ENCODE assay signal across 1 cellular context in genomic region chr3:50210510-50211367, GRCh38.
A peak's percentile ranks its signal among the peaks of the same experiment; 100 is the strongest.
TF ChIP-seq lines count a peak whose summit lies in the region.

No MANE protein-coding gene starts in this region.

TF ChIP-seq in HepG2, 621 proteins besides CTCF, POLR2A, EP300 and RAD21 (continued from another document and continues in another):
- TF ChIP-seq ZNF407 (CRISPR knock-in tag; IDR thresholded peaks at IDR 0.05; ENCODE audit: not compliant biosample characterization): peak; percentile 72
- TF ChIP-seq BCL6 (CRISPR knock-in tag; IDR thresholded peaks at IDR 0.05): peak; percentile 68
- TF ChIP-seq ZNF780A (CRISPR knock-in tag; IDR thresholded peaks at IDR 0.05): peak; percentile 70; the same call in 1 of the 2 replicates
- TF ChIP-seq RERE (CRISPR knock-in tag; IDR thresholded peaks at IDR 0.05; ENCODE audit: low read depth): peak; percentile 52; the same call in 1 of the 2 replicates
- TF ChIP-seq ZNF556 (CRISPR knock-in tag; IDR thresholded peaks at IDR 0.05; ENCODE audit: borderline replicate concordance): peak; percentile 93; the same call in 1 of the 2 replicates
- no peak for TF ChIP-seq ZKSCAN1 (IDR thresholded peaks at IDR 0.05; ENCODE audit: low read length)
- TF ChIP-seq TAF1 (CRISPR knock-in tag; IDR thresholded peaks at IDR 0.05): peak; percentile 33; the same call in 1 of the 2 replicates
- peak; percentile 68 for TF ChIP-seq ASH2L (IDR thresholded peaks at IDR 0.05; ENCODE audit: insufficient read length, low read depth, low read length)
- no peak for TF ChIP-seq MAFG (CRISPR knock-in tag; IDR thresholded peaks at IDR 0.05)
- peak; percentile 2; the same call in 1 of the 2 replicates for TF ChIP-seq ZNF225 (CRISPR knock-in tag; IDR thresholded peaks at IDR 0.05)
- 0 out of 2 replicates have a peak, but pooled peaks have one; percentile 21 for TF ChIP-seq E2F1 (CRISPR knock-in tag; IDR thresholded peaks at IDR 0.05)
- peak; percentile 80 for TF ChIP-seq SKIL (CRISPR knock-in tag; IDR thresholded peaks at IDR 0.05; ENCODE audit: borderline replicate concordance)
- no peak for TF ChIP-seq MTERF4 (CRISPR knock-in tag; IDR thresholded peaks at IDR 0.05)
- peak; percentile 31; the same call in 1 of the 2 replicates for TF ChIP-seq ARID3A (IDR thresholded peaks at IDR 0.05; ENCODE audit: low read depth, low read length)
- TF ChIP-seq ZNF18 (CRISPR knock-in tag; IDR thresholded peaks at IDR 0.05; ENCODE audit: insufficient replicate concordance): peak; percentile 91
- peak; percentile 45; the same call in 1 of the 2 replicates for TF ChIP-seq ZNF782 (CRISPR knock-in tag; IDR thresholded peaks at IDR 0.05; ENCODE audit: borderline replicate concordance)
- peak; percentile 57; the same call in 1 of the 2 replicates for TF ChIP-seq TFAP4 (IDR thresholded peaks at IDR 0.05; ENCODE audit: borderline replicate concordance, low read depth)
- no peak for TF ChIP-seq XBP1 (CRISPR knock-in tag; IDR thresholded peaks at IDR 0.05)
- 0 out of 2 replicates have a peak, but pooled peaks have one; percentile 37 for TF ChIP-seq TFDP1 (CRISPR knock-in tag; IDR thresholded peaks at IDR 0.05; ENCODE audit: borderline replicate concordance)
- no peak for TF ChIP-seq ZNF564 (CRISPR knock-in tag; IDR thresholded peaks at IDR 0.05)
- TF ChIP-seq ZFP91 (CRISPR knock-in tag; IDR thresholded peaks at IDR 0.05; ENCODE audit: borderline replicate concordance): peak; percentile 42; the same call in 1 of the 2 replicates
- no peak for TF ChIP-seq CENPX (CRISPR knock-in tag; IDR thresholded peaks at IDR 0.05)
- TF ChIP-seq ZNF720 (CRISPR knock-in tag; IDR thresholded peaks at IDR 0.05): no peak
- TF ChIP-seq ESRRA (CRISPR knock-in tag; IDR thresholded peaks at IDR 0.05; ENCODE audit: low read depth): peak; percentile 78
